Comparison of ENCODE assay signal across 13 cellular contexts in the genomic region with DNA sequence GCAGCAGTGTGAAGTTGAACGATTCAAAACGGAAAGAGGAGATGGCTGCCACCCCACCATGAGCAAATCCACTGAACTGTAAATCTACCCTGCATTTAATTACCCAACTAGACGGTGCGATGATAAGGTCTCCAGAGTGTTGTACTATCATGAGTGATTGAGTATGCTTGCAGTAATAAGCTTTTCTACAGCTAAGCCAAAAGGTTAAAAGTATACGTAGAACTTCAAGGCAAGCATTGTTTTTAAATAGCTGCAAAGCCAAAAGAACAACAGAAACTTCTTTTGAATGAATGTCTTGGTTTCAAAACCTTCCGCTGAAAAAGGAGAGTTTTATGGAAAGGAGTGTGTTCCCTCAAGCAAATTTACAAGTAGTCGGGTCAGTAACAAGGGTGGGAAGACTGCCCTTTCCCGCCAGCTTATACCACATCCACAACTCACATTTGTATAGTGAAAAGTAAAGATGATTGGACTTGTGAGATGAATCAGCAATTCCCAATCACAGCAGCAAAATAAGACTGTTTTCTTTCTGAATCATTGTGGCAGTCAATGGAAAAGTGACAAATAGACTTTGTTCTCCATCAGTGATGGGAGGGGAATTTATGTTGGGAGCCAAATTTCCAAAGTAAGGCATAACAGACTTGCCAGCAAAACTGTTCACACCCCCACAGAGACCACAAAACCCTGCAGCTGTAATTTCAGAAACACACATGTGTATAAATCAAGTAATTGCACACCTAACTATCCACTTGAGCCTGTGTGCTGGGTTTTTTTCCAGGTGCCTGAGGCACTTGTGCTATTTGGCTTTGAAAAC.
DNase-seq lines count a peak whose midpoint lies in the region; ATAC-seq, FAIRE-seq and TF ChIP-seq lines count a peak whose summit lies in the region.
"Had no signal": no experiment of that assay in that cellular context is flagged by ENCODE, and none has a peak within 500 bp of the region (broad histone marks: within the 10 kb centered on the region; RNA-seq: fewer than 3 reads in every experiment).

No MANE protein-coding gene starts in this region.

- TF ChIP-seq POLR2A in transverse colon (IDR thresholded peaks at IDR 0.05), result no peak

- no peak for DNase-seq in D721Med (ENCODE audit: insufficient read length, low spot score)
- DNase-seq in NCI-H1694 treated with DMSO at 0.1 percent for 48 hours (lab: John Stamatoyannopoulos, UW), result peak; percentile 25
- no peak for DNase-seq in dorsolateral prefrontal cortex
- peak; percentile 22 for DNase-seq in myocyte (ENCODE audit: low read depth)
- DNase-seq in activated CD8-positive, alpha-beta memory T cell treated with anti-CD3 and anti-CD28 coated beads, Interleukin-2, amount 10 ng/mL, durations not matched to agents 7 days and 5 days, result no peak
- DNase-seq in transverse colon, result no peak
- no peak for DNase-seq in dermis blood vessel endothelial cell
- DNase-seq in NOMO-1 (lab: John Stamatoyannopoulos, UW; ENCODE audit: unreplicated experiment in 2 of 2), result no peak
- DNase-seq: activated gamma-delta T cell; Karpas-422; naive thymus-derived CD4-positive, alpha-beta T cell had no signal

- ATAC-seq in activated CD8-positive, alpha-beta memory T cell treated with anti-CD3 and anti-CD28 coated beads, Interleukin-2, amount 10 ng/mL, durations not matched to agents 7 days and 5 days, result no peak
- ATAC-seq: naive thymus-derived CD4-positive, alpha-beta T cell had no signal

- no peaks in the 10 kb centered on the region for H3K4me1 Mint-ChIP-seq in activated CD8-positive, alpha-beta memory T cell treated with anti-CD3 and anti-CD28 coated beads, Interleukin-2, amount 10 ng/mL, durations not matched to agents 7 days and 5 days
- H3K4me1 Mint-ChIP-seq: naive thymus-derived CD4-positive, alpha-beta T cell had no signal

- TF ChIP-seq CTCF in D721Med (IDR thresholded peaks at IDR 0.05; ENCODE audit: insufficient read depth, missing control alignments) (no peak), dorsolateral prefrontal cortex (IDR thresholded peaks at IDR 0.05 in 54 of 56, conservative IDR thresholded peaks at IDR 0.05 in 2 of 56; ENCODE audit: low read depth in 1 of 56, partially characterized antibody in 56 of 56) (no peak), transverse colon (IDR thresholded peaks at IDR 0.05) (no peak)

- H3K27ac Mint-ChIP-seq in activated CD8-positive, alpha-beta memory T cell treated with anti-CD3 and anti-CD28 coated beads, Interleukin-2, amount 10 ng/mL, durations not matched to agents 7 days and 5 days, result no peak overlapping the region
- H3K27ac Mint-ChIP-seq: naive thymus-derived CD4-positive, alpha-beta T cell; T-helper 1 cell treated with Interleukin-12 subunit alpha and Interleukin-12 subunit beta and Interleukin-4 antibody, amounts not matched to agents 30 μg/mL and 1 μg/mL, for 36 hours had no signal

- H3K27me3 ChIP-seq in dorsolateral prefrontal cortex (no peaks in the 10 kb centered on the region), transverse colon (no peaks in the 10 kb centered on the region)

- H3K27ac ChIP-seq in dorsolateral prefrontal cortex (peak overlapping the region in 30 of 59 donors; percentile 8 to 77 (median 39)), transverse colon (no peak overlapping the region)

- intact Hi-C loops in dorsolateral prefrontal cortex (cut with DNase I) (loop anchor here in 1 of 2 donors (10.0 kb wide), 1 partner anchor 169 kb away; no protein-coding TSS in a partner anchor), transverse colon (cut with DNase I; ENCODE audit: low total_unique reads) (no loop called here)

- H3K36me3 ChIP-seq in transverse colon, result no peaks in the 10 kb centered on the region

- H3K4me3 Mint-ChIP-seq in activated CD8-positive, alpha-beta memory T cell treated with anti-CD3 and anti-CD28 coated beads, Interleukin-2, amount 10 ng/mL, durations not matched to agents 7 days and 5 days, result no peak overlapping the region
- H3K4me3 Mint-ChIP-seq: naive thymus-derived CD4-positive, alpha-beta T cell; T-helper 1 cell treated with Interleukin-12 subunit alpha and Interleukin-12 subunit beta and Interleukin-4 antibody, amounts not matched to agents 30 μg/mL and 1 μg/mL, for 36 hours had no signal

- CTCF ChIA-PET in activated CD8-positive, alpha-beta memory T cell treated with anti-CD3 and anti-CD28 coated beads, Interleukin-2, amount 10 ng/mL, durations not matched to agents 7 days and 5 days (lab: Charles Lee), result no interaction called here

- FAIRE-seq in D721Med (lab: Jason Lieb, UNC), result peak; percentile 73
- FAIRE-seq: frontal cortex had no signal

- no peak for TF ChIP-seq EP300 in transverse colon (IDR thresholded peaks at IDR 0.05; ENCODE audit: low read depth)

- H3K9me3 Mint-ChIP-seq in activated CD8-positive, alpha-beta memory T cell treated with anti-CD3 and anti-CD28 coated beads, Interleukin-2, amount 10 ng/mL, durations not matched to agents 7 days and 5 days (ENCODE audit: low read depth), result peaks cover 9% of the 10 kb centered on the region
- H3K9me3 Mint-ChIP-seq: T-helper 1 cell treated with Interleukin-12 subunit alpha and Interleukin-12 subunit beta and Interleukin-4 antibody, amounts not matched to agents 30 μg/mL and 1 μg/mL, for 36 hours had no signal

- H3K4me1 ChIP-seq in transverse colon, result peaks cover 0 to 4% (median 0%) of the 10 kb centered on the region in 4 donors

- H3K9me3 ChIP-seq in transverse colon, result no peaks in the 10 kb centered on the region

- WGBS in transverse colon (ENCODE audit: low coverage in 1 of 2), 2 donors, result 64 to 67% methylated on average over 7 to 8 of the region's 8 CpGs

- no peaks in the 10 kb centered on the region for H3K36me3 Mint-ChIP-seq in activated CD8-positive, alpha-beta memory T cell treated with anti-CD3 and anti-CD28 coated beads, Interleukin-2, amount 10 ng/mL, durations not matched to agents 7 days and 5 days
- H3K36me3 Mint-ChIP-seq: naive thymus-derived CD4-positive, alpha-beta T cell had no signal

- H3K4me3 ChIP-seq in dorsolateral prefrontal cortex (peak overlapping the region in 26 of 59 donors; percentile 0 to 58 (median 24)), transverse colon (no peak overlapping the region)

- no peaks in the 10 kb centered on the region for H3K27me3 Mint-ChIP-seq in activated CD8-positive, alpha-beta memory T cell treated with anti-CD3 and anti-CD28 coated beads, Interleukin-2, amount 10 ng/mL, durations not matched to agents 7 days and 5 days
- H3K27me3 Mint-ChIP-seq: naive thymus-derived CD4-positive, alpha-beta T cell had no signal

- in situ Hi-C loops in transverse colon (cut with MboI; ENCODE audit: low pct_ligation_motif_present in 1 of 4, low pct_unique_long_range_greater_than_20kb in 1 of 4, low sequenced_read_pairs in 3 of 4), result no loop called here

Comparison
In these comparisons a context has a peak if more than half of its experiments do, and no peak if none do; other contexts are left out.
1. DNase-seq: peak in NCI-H1694 treated with DMSO at 0.1 percent for 48 hours (single experiment) and myocyte (single experiment); none in D721Med (single experiment), dorsolateral prefrontal cortex (0 of 10), activated CD8-positive, alpha-beta memory T cell treated with anti-CD3 and anti-CD28 coated beads, Interleukin-2, amount 10 ng/mL, durations not matched to agents 7 days and 5 days (single experiment), transverse colon (single experiment), dermis blood vessel endothelial cell (single experiment) and NOMO-1 (0 of 2).
2. H3K27ac ChIP-seq: peak in dorsolateral prefrontal cortex (30 of 59); none in transverse colon (0 of 4).